Comparison of ENCODE assay signal across 1 cellular context in the genomic region with DNA sequence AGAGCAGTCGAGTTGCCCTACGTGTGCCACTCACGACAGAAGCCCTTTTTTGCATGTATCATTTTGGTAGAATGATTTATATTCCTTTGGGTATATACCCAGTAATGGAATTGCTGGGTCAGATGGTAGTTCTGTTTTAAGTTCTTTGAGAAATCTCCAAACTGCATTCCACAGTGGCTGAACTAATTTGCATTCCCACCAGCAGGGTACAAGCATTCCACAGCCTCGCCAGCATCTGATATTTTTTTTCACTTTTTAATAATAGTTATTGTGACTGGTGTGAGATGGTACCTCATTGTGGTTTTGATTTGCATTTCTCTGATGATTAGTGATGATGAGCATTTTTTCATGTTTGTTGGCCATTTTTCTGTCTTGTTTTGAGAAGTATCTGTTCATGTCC.
TF ChIP-seq lines count a peak whose summit lies in the region.

No MANE protein-coding gene starts in this region.

TF ChIP-seq in H1, 55 proteins besides CTCF, POLR2A, EP300 and RAD21:
- TF ChIP-seq TEAD4 (IDR thresholded peaks at IDR 0.05; ENCODE audit: low read depth, low read length) = peak; percentile 49; the same call in 1 of the 2 replicates
